In the genomic region with DNA sequence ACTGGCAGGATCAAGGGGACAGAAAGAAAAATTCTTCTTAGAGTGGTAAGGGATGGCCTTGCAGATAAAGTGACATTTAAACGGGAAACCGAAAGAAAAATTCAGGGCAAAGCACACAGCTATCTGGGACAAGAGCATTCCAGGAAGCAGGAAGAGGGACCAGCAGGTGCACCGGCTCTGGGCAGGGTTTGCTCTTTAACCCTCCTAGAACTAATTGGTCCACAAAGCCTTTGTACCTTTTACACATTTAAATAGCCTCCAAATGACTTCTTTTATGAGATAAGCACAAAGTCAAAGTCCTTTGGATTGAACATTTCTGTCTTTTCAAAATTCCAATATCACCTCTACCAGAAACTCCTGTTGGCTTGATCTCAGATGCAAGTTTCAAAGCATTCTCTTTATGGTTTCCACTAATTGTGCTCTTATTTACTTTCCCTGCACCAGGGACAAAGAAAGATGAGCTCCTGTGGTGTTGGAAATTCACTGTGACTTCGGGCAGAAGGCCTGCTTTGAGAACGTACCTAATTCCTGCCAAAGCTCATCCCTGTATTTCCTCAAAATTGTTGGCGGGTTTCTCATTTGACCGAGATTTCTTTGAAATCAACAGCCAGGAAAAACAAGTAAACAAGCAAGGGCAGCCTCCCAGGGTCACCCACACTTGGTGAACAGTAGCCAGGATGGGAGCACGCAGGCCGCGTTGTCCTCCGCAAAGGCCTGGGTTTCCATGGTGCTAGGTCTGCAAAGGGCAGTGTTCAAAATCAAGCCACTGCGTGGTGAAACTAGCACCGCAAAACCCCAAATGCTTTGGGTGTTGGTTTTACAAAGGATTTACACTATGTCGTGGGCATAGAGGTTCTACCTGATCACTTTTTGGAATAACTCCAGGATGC, we compare ENCODE assay signal across 22 cellular contexts.
DNase-seq lines count a peak whose midpoint lies in the region; FAIRE-seq and TF ChIP-seq lines count a peak whose summit lies in the region.
"Had no signal": no experiment of that assay in that cellular context is flagged by ENCODE, and none has a peak within 500 bp of the region (broad histone marks: within the 10 kb centered on the region; RNA-seq: fewer than 3 reads in every experiment).

No MANE protein-coding gene starts in this region.

- peaks cover 2% of the 10 kb centered on the region for H3K27me3 Mint-ChIP-seq in H9 (ENCODE audit: low read depth)
- H3K27me3 Mint-ChIP-seq in activated CD4-positive, alpha-beta T cell treated with anti-CD3 and anti-CD28 coated beads, Interleukin-2, amount 10 ng/mL, durations not matched to agents 7 days and 5 days = peaks cover 5% of the 10 kb centered on the region
- H3K27me3 Mint-ChIP-seq: activated B cell treated with CpG ODN at 0.5 μM for 24 hours had no signal

- H3K4me3 ChIP-seq in neuronal stem cell (ENCODE audit: low read length in 2 of 2) = no peak overlapping the region
- H3K4me3 ChIP-seq: ovary had no signal

- DNase-seq in H9 = no peak
- DNase-seq in NCI-H2029 treated with DMSO at 0.1 percent for 48 hours (lab: John Stamatoyannopoulos, UW) = peak; percentile 92
- DNase-seq in neuronal stem cell (ENCODE audit: low spot score) = no peak
- no peak for DNase-seq in NCI-H1436 treated with DMSO at 0.1 percent for 48 hours (lab: John Stamatoyannopoulos, UW)
- no peak for DNase-seq in NCI-H187 treated with DMSO at 0.1 percent for 48 hours (lab: John Stamatoyannopoulos, UW)
- DNase-seq in activated CD4-positive, alpha-beta T cell treated with anti-CD3 and anti-CD28 coated beads, Interleukin-2, amount 10 ng/mL, durations not matched to agents 7 days and 5 days = no peak
- DNase-seq: activated B cell treated with CpG ODN at 0.5 μM for 24 hours; activated CD8-positive, alpha-beta T cell treated with anti-CD3 and anti-CD28 coated beads, Interleukin-2, amount 10 ng/mL, durations not matched to agents 7 days and 5 days; activated naive CD4-positive, alpha-beta T cell treated with anti-CD3 and anti-CD28 coated beads for 36 hours; activated T-cell treated with anti-CD3 and anti-CD28 coated beads, Interleukin-2, amount 50 U/mL, for 4 hours; CD8-positive, alpha-beta memory T cell; cerebellar nuclear complex; EL; glutamatergic neuron; NCI-H187; NCI-H82; ovary had no signal

- no peak overlapping the region for H2BK15ac ChIP-seq in H9 (ENCODE audit: low read depth, low read length)
- H2BK15ac ChIP-seq in neuronal stem cell (ENCODE audit: low read length) = no peak overlapping the region

- H3T11ph ChIP-seq in H9 (ENCODE audit: low read length) = no peak overlapping the region

- no peaks in the 10 kb centered on the region; a peak in 1 of 7 replicates for H3K36me3 Mint-ChIP-seq in H9 (ENCODE audit: insufficient read depth in 1 of 3, low read depth in 3 of 3)
- no peaks in the 10 kb centered on the region for H3K36me3 Mint-ChIP-seq in activated CD4-positive, alpha-beta T cell treated with anti-CD3 and anti-CD28 coated beads, Interleukin-2, amount 10 ng/mL, durations not matched to agents 7 days and 5 days (ENCODE audit: low read depth)
- H3K36me3 Mint-ChIP-seq: CD8-positive, alpha-beta memory T cell; stimulated activated memory B cell treated with anti-CD40 and anti-IgM and Interleukin-4, amounts not matched to agents 10 μg/mL and 1 μg/mL and 100 μg/mL, for 72 hours had no signal

- H3K9me3 ChIP-seq in H9 (ENCODE audit: control insufficient read depth, low read depth, low read length) = no peaks in the 10 kb centered on the region
- H3K9me3 ChIP-seq in neuronal stem cell (replicated peaks in 1 of 2; ENCODE audit: control insufficient read depth in 2 of 2, insufficient read depth in 1 of 2, low read depth in 1 of 2, low read length in 2 of 2) = no peaks in the 10 kb centered on the region
- H3K9me3 ChIP-seq: ovary had no signal

- H4K8ac ChIP-seq in H9 (replicated peaks; ENCODE audit: insufficient read length, low read depth, low read length) (no peak overlapping the region), neuronal stem cell (ENCODE audit: low read depth, low read length) (no peak overlapping the region)

- H3K36me3 ChIP-seq in neuronal stem cell (replicated peaks in 1 of 2; ENCODE audit: control insufficient read depth in 2 of 2, insufficient read depth in 2 of 2, low read length in 2 of 2) = no peaks in the 10 kb centered on the region
- H3K36me3 ChIP-seq: ovary had no signal

- H2AFZ ChIP-seq in H9 (ENCODE audit: low read length) (no peak overlapping the region), neuronal stem cell (ENCODE audit: low read length) (no peak overlapping the region)

- peak overlapping the region in 1 of 2 experiments; percentile 34; a peak in 1 of 5 replicates for H3K4me3 Mint-ChIP-seq in H9
- H3K4me3 Mint-ChIP-seq in activated CD4-positive, alpha-beta T cell treated with anti-CD3 and anti-CD28 coated beads, Interleukin-2, amount 10 ng/mL, durations not matched to agents 7 days and 5 days = no peak overlapping the region
- H3K4me3 Mint-ChIP-seq: activated B cell treated with CpG ODN at 0.5 μM for 24 hours; activated CD8-positive, alpha-beta T cell treated with anti-CD3 and anti-CD28 coated beads, Interleukin-2, amount 10 ng/mL, durations not matched to agents 7 days and 5 days; activated naive CD4-positive, alpha-beta T cell treated with anti-CD3 and anti-CD28 coated beads for 36 hours; activated T-cell treated with anti-CD3 and anti-CD28 coated beads, Interleukin-2, amount 50 U/mL, for 4 hours; CD8-positive, alpha-beta memory T cell; stimulated activated memory B cell treated with anti-CD40 and anti-IgM and Interleukin-4, amounts not matched to agents 10 μg/mL and 1 μg/mL and 100 μg/mL, for 72 hours; T-helper 2 cell treated with Interferon-gamma antibody and Interleukin-4, amounts not matched to agents 5 μg/mL and 100 μg/mL, for 36 hours had no signal

- H3K9me3 Mint-ChIP-seq in H9 = no peaks in the 10 kb centered on the region; a peak in 1 of 5 replicates
- H3K9me3 Mint-ChIP-seq in activated CD4-positive, alpha-beta T cell treated with anti-CD3 and anti-CD28 coated beads, Interleukin-2, amount 10 ng/mL, durations not matched to agents 7 days and 5 days = no peaks in the 10 kb centered on the region
- H3K9me3 Mint-ChIP-seq: activated B cell treated with CpG ODN at 0.5 μM for 24 hours; activated naive CD4-positive, alpha-beta T cell treated with anti-CD3 and anti-CD28 coated beads for 36 hours; activated T-cell treated with anti-CD3 and anti-CD28 coated beads, Interleukin-2, amount 50 U/mL, for 4 hours; CD8-positive, alpha-beta memory T cell; stimulated activated memory B cell treated with anti-CD40 and anti-IgM and Interleukin-4, amounts not matched to agents 10 μg/mL and 1 μg/mL and 100 μg/mL, for 72 hours; T-helper 2 cell treated with Interferon-gamma antibody and Interleukin-4, amounts not matched to agents 5 μg/mL and 100 μg/mL, for 36 hours had no signal

- no peaks in the 10 kb centered on the region for H3K79me2 ChIP-seq in H9 (ENCODE audit: insufficient read depth, low read length)

- CTCF ChIA-PET in activated CD4-positive, alpha-beta T cell treated with anti-CD3 and anti-CD28 coated beads, Interleukin-2, amount 10 ng/mL, durations not matched to agents 7 days and 5 days (lab: Charles Lee) = no interaction called here

- H2BK120ac ChIP-seq in H9 (ENCODE audit: low read depth, low read length, poor library complexity, severe bottlenecking) = no peak overlapping the region
- no peak overlapping the region for H2BK120ac ChIP-seq in neuronal stem cell (ENCODE audit: low read depth, low read length)

- no peak overlapping the region for H3K23ac ChIP-seq in H9 (ENCODE audit: insufficient read length, low read depth, low read length)
- H3K23ac ChIP-seq in neuronal stem cell (ENCODE audit: low read depth, low read length, poor library complexity) = no peak overlapping the region

- H3K27ac Mint-ChIP-seq in H9 = peak overlapping the region; percentile 54 to 87 (median 74); a peak in 4 of 7 replicates
- no peak overlapping the region for H3K27ac Mint-ChIP-seq in activated CD4-positive, alpha-beta T cell treated with anti-CD3 and anti-CD28 coated beads, Interleukin-2, amount 10 ng/mL, durations not matched to agents 7 days and 5 days
- H3K27ac Mint-ChIP-seq: activated B cell treated with CpG ODN at 0.5 μM for 24 hours; activated CD8-positive, alpha-beta T cell treated with anti-CD3 and anti-CD28 coated beads, Interleukin-2, amount 10 ng/mL, durations not matched to agents 7 days and 5 days; activated naive CD4-positive, alpha-beta T cell treated with anti-CD3 and anti-CD28 coated beads for 36 hours; stimulated activated memory B cell treated with anti-CD40 and anti-IgM and Interleukin-4, amounts not matched to agents 10 μg/mL and 1 μg/mL and 100 μg/mL, for 72 hours; T-helper 2 cell treated with Interferon-gamma antibody and Interleukin-4, amounts not matched to agents 5 μg/mL and 100 μg/mL, for 36 hours had no signal

- no peaks in the 10 kb centered on the region for H3K23me2 ChIP-seq in H9 (ENCODE audit: insufficient read length, low read depth, low read length, poor library complexity, severe bottlenecking)

- H3K27ac ChIP-seq in H9 (ENCODE audit: insufficient read length, low read depth, low read length) (peak overlapping the region; percentile 17), neuronal stem cell (replicated peaks; ENCODE audit: low read length) (peak overlapping the region; percentile 69)
- H3K27ac ChIP-seq: ovary had no signal

- H3K56ac ChIP-seq in H9 (ENCODE audit: insufficient read length, low read depth, low read length) = no peak overlapping the region

- H4K20me1 ChIP-seq in H9 (ENCODE audit: control insufficient read depth, insufficient read depth, insufficient read length) = no peaks in the 10 kb centered on the region

- peaks cover 2% of the 10 kb centered on the region for H3K4me1 ChIP-seq in H9 (ENCODE audit: insufficient read depth, low read length)
- peaks cover 0 to 18% of the 10 kb centered on the region in 2 donors for H3K4me1 ChIP-seq in neuronal stem cell (ENCODE audit: control insufficient read depth in 2 of 2, insufficient read depth in 1 of 2, low read depth in 1 of 2, low read length in 2 of 2)

- H3K4me2 ChIP-seq in H9 (ENCODE audit: insufficient read depth, insufficient read length, low read length) (no peak overlapping the region), neuronal stem cell (ENCODE audit: insufficient read depth, low read length, poor library complexity, severe bottlenecking) (no peak overlapping the region)

- H4K91ac ChIP-seq in H9 (ENCODE audit: insufficient read length, low read depth, low read length) (no peak overlapping the region), neuronal stem cell (ENCODE audit: low read depth, low read length, poor library complexity) (no peak overlapping the region)

- no peaks in the 10 kb centered on the region for H3K79me1 ChIP-seq in H9 (ENCODE audit: insufficient read depth, low read depth, low read length, poor library complexity, severe bottlenecking)
- H3K79me1 ChIP-seq in neuronal stem cell (ENCODE audit: low read depth, low read length) = no peaks in the 10 kb centered on the region

- POLR2A ChIA-PET in activated CD4-positive, alpha-beta T cell treated with anti-CD3 and anti-CD28 coated beads, Interleukin-2, amount 10 ng/mL, durations not matched to agents 7 days and 5 days (lab: Charles Lee) = no interaction called here

- no peak overlapping the region for H2BK20ac ChIP-seq in H9 (ENCODE audit: low read depth, low read length, poor library complexity, severe bottlenecking)

- H3K4ac ChIP-seq in H9 (ENCODE audit: low read depth, low read length) (no peak overlapping the region), neuronal stem cell (ENCODE audit: low read length) (no peak overlapping the region)

- no peak overlapping the region for H4K5ac ChIP-seq in H9 (ENCODE audit: insufficient read length, low read depth, low read length)

- H3K27me3 ChIP-seq in H9 (ENCODE audit: insufficient read depth, low read length) (no peaks in the 10 kb centered on the region), neuronal stem cell (ENCODE audit: control insufficient read depth in 3 of 3, insufficient read depth in 3 of 3, low read depth in 1 of 3, low read length in 3 of 3) (peaks cover 0 to 4% (median 0%) of the 10 kb centered on the region in 3 experiments)
- H3K27me3 ChIP-seq: ovary had no signal

- H2AK5ac ChIP-seq in H9 (ENCODE audit: insufficient read length, low read length) = no peak overlapping the region
- H2AK5ac ChIP-seq in neuronal stem cell (ENCODE audit: low read depth, low read length) = no peak overlapping the region

- H3K18ac ChIP-seq in H9 (ENCODE audit: insufficient read length, low read depth, low read length) = no peak overlapping the region
- H3K18ac ChIP-seq in neuronal stem cell (ENCODE audit: low read length) = peak overlapping the region; percentile 55

- WGBS in H9 (ENCODE audit: extremely low coverage, insufficient read length, low lambda C conversion rate) = no CpG with 5 or more reads among the region's 14 CpGs
- WGBS in neuronal stem cell (ENCODE audit: extremely low coverage in 2 of 2, insufficient read length in 2 of 2, insufficient replicate concordance in 1 of 2), 2 donors = no CpG with 5 or more reads among the region's 14 CpGs

- peaks cover 35 to 42% of the 10 kb centered on the region in 2 experiments for H3K4me1 Mint-ChIP-seq in H9
- no peaks in the 10 kb centered on the region for H3K4me1 Mint-ChIP-seq in activated CD4-positive, alpha-beta T cell treated with anti-CD3 and anti-CD28 coated beads, Interleukin-2, amount 10 ng/mL, durations not matched to agents 7 days and 5 days
- H3K4me1 Mint-ChIP-seq: activated B cell treated with CpG ODN at 0.5 μM for 24 hours; CD8-positive, alpha-beta memory T cell; stimulated activated memory B cell treated with anti-CD40 and anti-IgM and Interleukin-4, amounts not matched to agents 10 μg/mL and 1 μg/mL and 100 μg/mL, for 72 hours had no signal

- H2BK5ac ChIP-seq in H9 (ENCODE audit: insufficient read length, low read length) (no peak overlapping the region), neuronal stem cell (ENCODE audit: low read length) (no peak overlapping the region)

- FAIRE-seq in colon (lab: Jason Lieb, UNC) = peak; percentile 31
- FAIRE-seq: astrocyte, GM18507 had no signal

- H3K14ac ChIP-seq in H9 (ENCODE audit: insufficient read depth, low read length) (no peak overlapping the region), neuronal stem cell (ENCODE audit: low read length) (no peak overlapping the region)

- H2BK12ac ChIP-seq in H9 (ENCODE audit: insufficient read length, low read depth, low read length) (no peak overlapping the region), neuronal stem cell (ENCODE audit: low read length) (no peak overlapping the region)

- H3K9ac ChIP-seq in H9 (ENCODE audit: extremely low read depth, insufficient read length, low read length) (no peak overlapping the region), neuronal stem cell (ENCODE audit: low read depth, low read length, poor library complexity) (no peak overlapping the region)

- TF ChIP-seq CTCF in H9 (conservative IDR thresholded peaks at IDR 0.05) = no peak
